In genomic region chr7:105512415-105512814, GRCh38 we compare ENCODE assay signal across 21 cellular contexts. TPM values are rescaled to one million over a fixed set of nuclear protein-coding genes. Genes with fewer than 3 reads are reported as not detected.
A peak's percentile ranks its signal among the peaks of the same experiment; 100 is the strongest.
DNase-seq lines count a peak whose midpoint lies in the region; ATAC-seq and TF ChIP-seq lines count a peak whose summit lies in the region.
"Had no signal": no experiment of that assay in that cellular context is flagged by ENCODE, and none has a peak within 500 bp of the region (broad histone marks: within the 10 kb centered on the region; RNA-seq: fewer than 3 reads in every experiment).

No MANE protein-coding gene starts in this region.

- peak overlapping the region in 8 of 11 experiments; percentile 12 to 65 (median 54); a peak in 14 of 22 replicates for H3K4me2 ChIP-seq in BLaER1 treated with 17β-estradiol and CSF1 and Interleukin-3, amounts not matched to agents 10 nM and 100 nM

- ATAC-seq in Panc1 (no peak), aorta (ENCODE audit: low FRiP score) (no peak)
- no peak for ATAC-seq in central memory CD8-positive, alpha-beta T cell (replicated peaks; ENCODE audit: extremely low read depth, poor library complexity, severe bottlenecking)

- TSS peak; percentile 2 for BruUV-seq in Panc1 (replicated peaks; lab: Mats Ljungman, UMichigan)

- H3K27ac ChIP-seq in ACC112 (ENCODE audit: low read depth, low read length): no peak overlapping the region
- H3K27ac ChIP-seq in BLaER1 treated with 17β-estradiol and CSF1 and Interleukin-3, amounts not matched to agents 10 nM and 100 nM: no peak overlapping the region
- H3K27ac ChIP-seq in Panc1 (ENCODE audit: low read length): no peak overlapping the region
- H3K27ac ChIP-seq in effector memory CD4-positive, alpha-beta T cell (ENCODE audit: insufficient read depth, low read length, poor library complexity, severe bottlenecking): no peak overlapping the region
- H3K27ac ChIP-seq in aorta (ENCODE audit: low read depth in 1 of 2, low read length in 2 of 2): no peak overlapping the region
- H3K27ac ChIP-seq: parathyroid adenoma, SJCRH30, thoracic aorta had no signal

- H3K36me3 Mint-ChIP-seq in central memory CD8-positive, alpha-beta T cell (ENCODE audit: insufficient read depth): peaks cover 5% of the 10 kb centered on the region

- H3K79me2 ChIP-seq in ACC112 (ENCODE audit: control insufficient read depth, insufficient read depth, low read length, unreplicated experiment): peaks cover 53% of the 10 kb centered on the region

- peaks cover 10% of the 10 kb centered on the region for H3K4me1 Mint-ChIP-seq in central memory CD8-positive, alpha-beta T cell
- H3K4me1 Mint-ChIP-seq: brain had no signal

- DNase-seq in Panc1 (ENCODE audit: low read depth, low spot score) (no peak), NCI-H510A treated with DMSO at 0.1 percent for 48 hours (lab: John Stamatoyannopoulos, UW) (no peak), aorta (no peak), SIG-M5 (lab: John Stamatoyannopoulos, UW) (no peak)
- no peak for DNase-seq in central memory CD8-positive, alpha-beta T cell (ENCODE audit: low spot score in 2 of 2)
- DNase-seq in effector memory CD4-positive, alpha-beta T cell: no peak
- DNase-seq: activated effector memory CD4-positive, alpha-beta T cell treated with anti-CD3 and anti-CD28 coated beads, Interleukin-2, amount 50 U/mL, for 16 hours; BE2C; cortex of kidney; hippocampal formation; islet precursor cell; naive B cell; NCI-H1436; NCI-H748 treated with DMSO at 0.1 percent for 48 hours; SJCRH30; stimulated activated CD4-positive, alpha-beta T cell treated with anti-CD3 and anti-CD28 coated beads, Interleukin-4, amount 100 ng/mL, for 24 hours had no signal

- POLR2A ChIA-PET in Panc1 (lab: Charles Lee): no interaction called here

- H4K20me1 ChIP-seq in BLaER1 treated with 17β-estradiol and CSF1 and Interleukin-3, amounts not matched to agents 10 nM and 100 nM: peaks cover 0 to 100% (median 73%) of the 10 kb centered on the region in 11 experiments; a peak in 18 of 22 replicates

- H3K9me3 Mint-ChIP-seq in central memory CD8-positive, alpha-beta T cell: no peaks in the 10 kb centered on the region
- H3K9me3 Mint-ChIP-seq: brain, naive B cell had no signal

- no peak overlapping the region for H3K9ac ChIP-seq in BLaER1 treated with 17β-estradiol and CSF1 and Interleukin-3, amounts not matched to agents 10 nM and 100 nM
- H3K9ac ChIP-seq: parathyroid adenoma had no signal

- no peaks in the 10 kb centered on the region for H3K9me3 ChIP-seq in BLaER1 treated with 17β-estradiol and CSF1 and Interleukin-3, amounts not matched to agents 10 nM and 100 nM (replicated peaks in 1 of 11)
- H3K9me3 ChIP-seq in Panc1 (ENCODE audit: control insufficient read depth, insufficient read depth, low read depth, low read length) (no peaks in the 10 kb centered on the region), aorta (ENCODE audit: control insufficient read depth, low read length) (no peaks in the 10 kb centered on the region)
- H3K9me3 ChIP-seq in effector memory CD4-positive, alpha-beta T cell (ENCODE audit: control insufficient read depth, low read length): no peaks in the 10 kb centered on the region
- H3K9me3 ChIP-seq: BE2C, SJCRH30, thoracic aorta had no signal

- CTCF ChIA-PET in Panc1 (lab: Charles Lee): no interaction called here

- H3K27me3 Mint-ChIP-seq in central memory CD8-positive, alpha-beta T cell: no peaks in the 10 kb centered on the region
- H3K27me3 Mint-ChIP-seq: naive B cell had no signal

- WGBS in aorta, 2 donors: 77 to 88% methylated on average over 4 of the region's 4 CpGs

- H3K27ac Mint-ChIP-seq in central memory CD8-positive, alpha-beta T cell (ENCODE audit: low read depth): peak overlapping the region; percentile 70
- H3K27ac Mint-ChIP-seq: brain had no signal

- intact Hi-C loops in Panc1 (cut with micrococcal nuclease; ENCODE audit: unreplicated experiment) (no loop called here), aorta (cut with DNase I) (no loop called here)

- H3K4me3 ChIP-seq in ACC112 (ENCODE audit: low read depth, low read length) (no peak overlapping the region), Panc1 (ENCODE audit: low read depth in 2 of 2, low read length in 2 of 2) (no peak overlapping the region), aorta (ENCODE audit: low read length in 2 of 2) (no peak overlapping the region)
- no peak overlapping the region for H3K4me3 ChIP-seq in BLaER1 treated with 17β-estradiol and CSF1 and Interleukin-3, amounts not matched to agents 10 nM and 100 nM
- H3K4me3 ChIP-seq in effector memory CD4-positive, alpha-beta T cell (ENCODE audit: insufficient read depth, low read depth, low read length, poor library complexity, severe bottlenecking): no peak overlapping the region
- H3K4me3 ChIP-seq: SJCRH30, thoracic aorta had no signal

- in situ Hi-C loops in Panc1 (cut with HindIII; ENCODE audit: low pct_unique_long_range_greater_than_20kb, low sequenced_read_pairs): no loop called here

- H3K27me3 ChIP-seq in ACC112 (ENCODE audit: insufficient read depth, low read length): no peaks in the 10 kb centered on the region
- no peaks in the 10 kb centered on the region for H3K27me3 ChIP-seq in BLaER1 treated with 17β-estradiol and CSF1 and Interleukin-3, amounts not matched to agents 10 nM and 100 nM
- H3K27me3 ChIP-seq in Panc1 (ENCODE audit: control insufficient read depth, insufficient read depth, low read length): no peaks in the 10 kb centered on the region
- H3K27me3 ChIP-seq in effector memory CD4-positive, alpha-beta T cell (replicated peaks; ENCODE audit: control insufficient read depth, insufficient read depth, low read length, poor library complexity, severe bottlenecking): no peaks in the 10 kb centered on the region
- no peaks in the 10 kb centered on the region for H3K27me3 ChIP-seq in aorta (ENCODE audit: control insufficient read depth in 1 of 2, insufficient read depth in 2 of 2, low read length in 1 of 2)
- H3K27me3 ChIP-seq: BE2C, SJCRH30 had no signal

- no peak overlapping the region for H3K4me3 Mint-ChIP-seq in central memory CD8-positive, alpha-beta T cell
- H3K4me3 Mint-ChIP-seq: brain, naive B cell had no signal

- TF ChIP-seq CTCF in Panc1 (IDR thresholded peaks at IDR 0.05): no peak

- H3K4me1 ChIP-seq in ACC112 (ENCODE audit: control insufficient read depth, insufficient read depth, low read length, unreplicated experiment) (peaks cover 12% of the 10 kb centered on the region), Panc1 (ENCODE audit: control insufficient read depth, insufficient read depth, low read length) (no peaks in the 10 kb centered on the region), aorta (ENCODE audit: control insufficient read depth in 1 of 2, insufficient read depth in 2 of 2, low read length in 2 of 2) (peaks cover 0 to 2% of the 10 kb centered on the region in 2 donors)
- peaks cover 0 to 25% (median 11%) of the 10 kb centered on the region in 10 experiments; a peak in 17 of 20 replicates for H3K4me1 ChIP-seq in BLaER1 treated with 17β-estradiol and CSF1 and Interleukin-3, amounts not matched to agents 10 nM and 100 nM
- H3K4me1 ChIP-seq in effector memory CD4-positive, alpha-beta T cell (ENCODE audit: control insufficient read depth, insufficient read depth, low read length, poor library complexity, severe bottlenecking): no peaks in the 10 kb centered on the region
- H3K4me1 ChIP-seq: BE2C had no signal

- H2AFZ ChIP-seq in ACC112 (ENCODE audit: low read length, unreplicated experiment): peak overlapping the region; percentile 23
- H2AFZ ChIP-seq: parathyroid adenoma had no signal

- peaks cover 9% of the 10 kb centered on the region; the same call in 1 of the 2 replicates for H3K36me3 ChIP-seq in ACC112 (ENCODE audit: insufficient read depth, low read length)
- peaks cover 11 to 86% (median 43%) of the 10 kb centered on the region in 11 experiments for H3K36me3 ChIP-seq in BLaER1 treated with 17β-estradiol and CSF1 and Interleukin-3, amounts not matched to agents 10 nM and 100 nM
- H3K36me3 ChIP-seq in Panc1 (ENCODE audit: control insufficient read depth, insufficient read depth, low read length): peaks cover 6% of the 10 kb centered on the region; the same call in 1 of the 2 replicates
- no peaks in the 10 kb centered on the region for H3K36me3 ChIP-seq in effector memory CD4-positive, alpha-beta T cell (ENCODE audit: control insufficient read depth, insufficient read depth, low read length)
- no peaks in the 10 kb centered on the region for H3K36me3 ChIP-seq in aorta (ENCODE audit: control insufficient read depth in 1 of 2, insufficient read depth in 2 of 2, low read length in 1 of 2)
- H3K36me3 ChIP-seq: thoracic aorta had no signal

RNA-seq across cellular contexts. Expression of gene PUS7, which starts 9.7 kb away (rescaled TPM):
- 30.7 TPM for total RNA-seq in Panc1 (2021; ENCODE audit: unreplicated experiment)
- polyA plus RNA-seq in Panc1 (2012; ENCODE audit: insufficient read length): 7.9 TPM
- total RNA-seq in aorta: 10 to 100 TPM; 11.1 to 11.6 TPM
- 1 to 10 TPM in 1 of 2 donors, under 1 TPM in 1; 0.38 to 2.8 TPM for polyA plus RNA-seq in aorta

RNA-seq across cellular contexts. Expression of gene RINT1, which starts 19.6 kb away (rescaled TPM):
- total RNA-seq in Panc1 (2021; ENCODE audit: unreplicated experiment) (18.1 TPM), aorta (10 to 100 TPM; 16.6 to 17.7 TPM)
- 14.3 TPM for polyA plus RNA-seq in Panc1 (2012; ENCODE audit: insufficient read length)
- 10 to 100 TPM in 1 of 2 donors, 1 to 10 TPM in 1; 5.5 to 14.0 TPM for polyA plus RNA-seq in aorta
